ENCODE assay signal across 8 cellular contexts in genomic region chr9:137621131-137621757, GRCh38. TPM values are rescaled to one million over a fixed set of nuclear protein-coding genes. Genes with fewer than 3 reads are reported as not detected.
DNase-seq lines count a peak whose midpoint lies in the region; ATAC-seq and TF ChIP-seq lines count a peak whose summit lies in the region.

No MANE protein-coding gene starts in this region.

- 37 to 49% (median 47%) methylated on average over 6 of the region's 6 CpGs for WGBS in stomach, 5 donors

- no peak overlapping the region for H3K4me3 ChIP-seq in Peyer's patch
- H3K4me3 ChIP-seq in epithelial cell of esophagus (ENCODE audit: low read length), result no peak overlapping the region
- H3K4me3 ChIP-seq in stomach, result peak overlapping the region in 1 of 4 donors; percentile 78

- H3K4me3 Mint-ChIP-seq in activated naive CD4-positive, alpha-beta T cell treated with anti-CD3 and anti-CD28 coated beads, Interleukin-2, amount 50 U/mL, for 24 hours, result peak overlapping the region; percentile 90

- H3K27ac Mint-ChIP-seq in activated naive CD4-positive, alpha-beta T cell treated with anti-CD3 and anti-CD28 coated beads, Interleukin-2, amount 50 U/mL, for 24 hours, result no peak overlapping the region

- H3K36me3 ChIP-seq in Peyer's patch (peaks cover 0 to 4% (median 0%) of the 10 kb centered on the region in 3 donors), stomach (peaks cover 0 to 12% (median 3%) of the 10 kb centered on the region in 4 donors)

- H3K27me3 ChIP-seq in Peyer's patch (no peaks in the 10 kb centered on the region), stomach (no peaks in the 10 kb centered on the region)

- no peaks in the 10 kb centered on the region for H3K9me3 Mint-ChIP-seq in activated naive CD4-positive, alpha-beta T cell treated with anti-CD3 and anti-CD28 coated beads, Interleukin-2, amount 50 U/mL, for 24 hours

- DNase-seq in activated naive CD4-positive, alpha-beta T cell (lab: John Stamatoyannopoulos, UW), result no peak
- DNase-seq in Peyer's patch (peak in 1 of 3 donors; percentile 16), epithelial cell of esophagus (ENCODE audit: low read depth) (peak; percentile 19), stomach (no peak), GDM1 (lab: John Stamatoyannopoulos, UW) (no peak), cerebellum (ENCODE audit: low spot score) (no peak), left colon (no peak)

- TF ChIP-seq EP300 in stomach (IDR thresholded peaks at IDR 0.05), result no peak

- peak; percentile 16 to 47 (median 35) for TF ChIP-seq CTCF in Peyer's patch (IDR thresholded peaks at IDR 0.05)
- TF ChIP-seq CTCF in epithelial cell of esophagus (IDR thresholded peaks at IDR 0.05; ENCODE audit: insufficient read depth, low read depth, low read length, missing control alignments), result peak; percentile 47
- TF ChIP-seq CTCF in stomach (IDR thresholded peaks at IDR 0.05), result peak in 5 of 7 experiments; percentile 25 to 36 (median 27)

- H3K36me3 Mint-ChIP-seq in activated naive CD4-positive, alpha-beta T cell treated with anti-CD3 and anti-CD28 coated beads, Interleukin-2, amount 50 U/mL, for 24 hours, result peaks cover 3% of the 10 kb centered on the region

- H3K4me1 Mint-ChIP-seq in activated naive CD4-positive, alpha-beta T cell treated with anti-CD3 and anti-CD28 coated beads, Interleukin-2, amount 50 U/mL, for 24 hours, result peaks cover 57% of the 10 kb centered on the region

- no peak overlapping the region for H3K27ac ChIP-seq in Peyer's patch
- peak overlapping the region in 1 of 5 donors; percentile 16 for H3K27ac ChIP-seq in stomach

- intact Hi-C loops in stomach (cut with DNase I; ENCODE audit: low total_unique reads) (no loop called here), left colon (cut with DNase I, micrococcal nuclease) (no loop called here)

- no peaks in the 10 kb centered on the region for H3K9me3 ChIP-seq in Peyer's patch
- H3K9me3 ChIP-seq in stomach, result no peaks in the 10 kb centered on the region

- no peak for ATAC-seq in left colon

- H3K4me1 ChIP-seq in Peyer's patch (peaks cover 0 to 38% (median 21%) of the 10 kb centered on the region in 4 donors), stomach (peaks cover 33 to 73% (median 57%) of the 10 kb centered on the region in 4 donors)

- no peaks in the 10 kb centered on the region for H3K27me3 Mint-ChIP-seq in activated naive CD4-positive, alpha-beta T cell treated with anti-CD3 and anti-CD28 coated beads, Interleukin-2, amount 50 U/mL, for 24 hours

- TF ChIP-seq POLR2A in Peyer's patch (IDR thresholded peaks at IDR 0.05), result no peak
- no peak for TF ChIP-seq POLR2A in stomach (IDR thresholded peaks at IDR 0.05)

RNA-seq across cellular contexts. Expression of gene EHMT1, which starts 2.4 kb away (rescaled TPM):
- total RNA-seq in Peyer's patch (100 to 1,000 TPM in 3 of 4 donors, 10 to 100 TPM in 1; 77.2 to 300 (median 161) TPM), stomach (100 to 1,000 TPM in 3 of 5 donors, 10 to 100 TPM in 2; 77.3 to 419 (median 104) TPM), cerebellum (70.7 TPM), left colon (10 to 100 TPM; 72.2 to 98.4 TPM)
- 10 to 100 TPM; 23.9 to 34.7 (median 24.9) TPM for polyA plus RNA-seq in stomach

RNA-seq across cellular contexts. Expression of gene ARRDC1, which starts 15.8 kb away (rescaled TPM):
- total RNA-seq in Peyer's patch, result 100 to 1,000 TPM; 102 to 341 (median 175) TPM
- total RNA-seq in stomach, result 100 to 1,000 TPM in 4 of 5 donors, 10 to 100 TPM in 1; 31.8 to 185 (median 148) TPM
- 100 to 1,000 TPM in 2 of 3 donors, 10 to 100 TPM in 1; 93.5 to 134 (median 128) TPM for polyA plus RNA-seq in stomach
- total RNA-seq in cerebellum, result 25.8 TPM
- total RNA-seq in left colon, result 100 to 1,000 TPM in 1 of 2 donors, 10 to 100 TPM in 1; 89.5 to 120 TPM

RNA-seq across cellular contexts. Expression of gene ZMYND19, which starts 30.9 kb away (rescaled TPM):
- total RNA-seq in Peyer's patch, result 10 to 100 TPM in 2 of 4 donors, 1 to 10 TPM in 2; 8.8 to 16.8 (median 12.9) TPM
- total RNA-seq in stomach, result 10 to 100 TPM in 4 of 5 donors, 1 to 10 TPM in 1; 9.4 to 40.6 (median 31.9) TPM
- 10 to 100 TPM; 17.0 to 30.0 (median 21.1) TPM for polyA plus RNA-seq in stomach
- 12.7 TPM for total RNA-seq in cerebellum
- total RNA-seq in left colon, result 10 to 100 TPM; 12.5 to 22.4 TPM

RNA-seq across cellular contexts. Expression of gene DPH7, which starts 42.5 kb away (rescaled TPM):
- 10 to 100 TPM; 21.9 to 52.5 (median 44.5) TPM for total RNA-seq in Peyer's patch
- total RNA-seq in stomach, result 100 to 1,000 TPM in 1 of 5 donors, 10 to 100 TPM in 4; 14.3 to 134 (median 25.5) TPM
- polyA plus RNA-seq in stomach, result 10 to 100 TPM; 14.9 to 39.6 (median 20.0) TPM
- 34.2 TPM for total RNA-seq in cerebellum
- 10 to 100 TPM; 21.7 to 27.5 TPM for total RNA-seq in left colon
